ENCODE assay signal across 18 cellular contexts in the genomic region with DNA sequence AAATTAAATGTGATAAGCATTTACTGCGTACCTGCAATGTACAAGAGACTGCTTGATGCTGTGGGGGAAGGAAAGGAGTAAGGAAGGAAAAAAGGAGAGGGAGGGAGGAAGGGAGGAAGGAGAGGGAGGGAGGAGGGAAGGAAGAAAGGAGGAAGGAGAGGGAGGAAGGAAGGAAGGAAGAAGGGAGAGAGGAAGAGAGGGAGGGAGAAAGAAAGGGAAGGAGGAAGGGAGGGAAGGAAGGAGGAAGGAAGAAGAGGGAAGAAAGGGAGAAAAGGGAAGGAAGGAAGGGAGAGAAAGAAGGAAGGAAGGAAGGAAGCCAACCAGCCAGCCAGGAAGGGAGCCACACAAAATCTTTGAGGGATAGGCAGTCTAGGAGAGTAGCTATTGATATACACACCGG. TPM values are rescaled to one million over a fixed set of nuclear protein-coding genes. Genes with fewer than 3 reads are reported as not detected.
"Had no signal": no experiment of that assay in that cellular context is flagged by ENCODE, and none has a peak within 500 bp of the region (broad histone marks: within the 10 kb centered on the region; RNA-seq: fewer than 3 reads in every experiment).

No MANE protein-coding gene starts in this region.

- H3K4me1 Mint-ChIP-seq: activated T-helper 17 cell treated with anti-CD3 and anti-CD28 coated beads, Interleukin-2, amount 50 U/mL, for 72 hours had no signal

- H3K36me3 ChIP-seq: ascending aorta, breast epithelium, thoracic aorta had no signal

- H3K4me1 ChIP-seq: ascending aorta had no signal

- H3K27me3 ChIP-seq: ascending aorta, breast epithelium had no signal

- H3K27ac ChIP-seq: ascending aorta, breast epithelium, coronary artery, thoracic aorta had no signal

- ATAC-seq: activated CD4-positive, alpha-beta T cell treated with anti-CD3 and anti-CD28 coated beads for 36 hours; activated CD8-positive, alpha-beta memory T cell treated with anti-CD3 and anti-CD28 coated beads, Interleukin-2, amount 10 ng/mL, durations not matched to agents 7 days and 5 days; activated T-helper 17 cell treated with anti-CD3 and anti-CD28 coated beads, Interleukin-2, amount 50 U/mL, for 72 hours; left lobe of liver; stimulated activated naive CD8-positive, alpha-beta T cell treated with anti-CD3 and anti-CD28 coated beads, Interleukin-15, amount 100 ng/mL, for 72 hours; T-helper 17 cell had no signal

- H3K4me3 Mint-ChIP-seq: activated CD4-positive, alpha-beta memory T cell treated with anti-CD3 and anti-CD28 coated beads, Interleukin-2, amount 10 ng/mL, durations not matched to agents 7 days and 5 days; activated CD4-positive, alpha-beta T cell treated with anti-CD3 and anti-CD28 coated beads for 36 hours; activated CD8-positive, alpha-beta memory T cell treated with anti-CD3 and anti-CD28 coated beads, Interleukin-2, amount 10 ng/mL, durations not matched to agents 7 days and 5 days; activated T-helper 17 cell treated with anti-CD3 and anti-CD28 coated beads, Interleukin-2, amount 50 U/mL, for 72 hours; neural crest cell; stimulated activated naive CD8-positive, alpha-beta T cell treated with anti-CD3 and anti-CD28 coated beads, Interleukin-15, amount 100 ng/mL, for 72 hours; T-helper 17 cell had no signal

- H3K9me3 Mint-ChIP-seq: activated CD4-positive, alpha-beta memory T cell treated with anti-CD3 and anti-CD28 coated beads, Interleukin-2, amount 10 ng/mL, durations not matched to agents 7 days and 5 days; activated T-helper 17 cell treated with anti-CD3 and anti-CD28 coated beads, Interleukin-2, amount 50 U/mL, for 72 hours; neural crest cell; stimulated activated naive CD8-positive, alpha-beta T cell treated with anti-CD3 and anti-CD28 coated beads, Interleukin-15, amount 100 ng/mL, for 72 hours had no signal

- H3K9me3 ChIP-seq: ascending aorta, breast epithelium, thoracic aorta had no signal

- H3K27ac Mint-ChIP-seq: activated CD4-positive, alpha-beta memory T cell treated with anti-CD3 and anti-CD28 coated beads, Interleukin-2, amount 10 ng/mL, durations not matched to agents 7 days and 5 days; activated CD8-positive, alpha-beta memory T cell treated with anti-CD3 and anti-CD28 coated beads, Interleukin-2, amount 10 ng/mL, durations not matched to agents 7 days and 5 days; activated T-helper 17 cell treated with anti-CD3 and anti-CD28 coated beads, Interleukin-2, amount 50 U/mL, for 72 hours; T-helper 17 cell had no signal

- H3K4me3 ChIP-seq: ascending aorta, breast epithelium, coronary artery, thoracic aorta had no signal

- DNase-seq: activated CD4-positive, alpha-beta memory T cell treated with anti-CD3 and anti-CD28 coated beads, Interleukin-2, amount 10 ng/mL, durations not matched to agents 7 days and 5 days; activated CD4-positive, alpha-beta T cell treated with anti-CD3 and anti-CD28 coated beads for 36 hours; activated CD8-positive, alpha-beta memory T cell treated with anti-CD3 and anti-CD28 coated beads, Interleukin-2, amount 10 ng/mL, durations not matched to agents 7 days and 5 days; activated naive CD4-positive, alpha-beta T cell treated with Interleukin-2 at 50 U/mL for 16 hours; effector CD4-positive, alpha-beta T cell; midbrain; stimulated activated naive CD8-positive, alpha-beta T cell treated with anti-CD3 and anti-CD28 coated beads, Interleukin-15, amount 100 ng/mL, for 72 hours; T-helper 17 cell had no signal

- H3K27me3 Mint-ChIP-seq: activated CD4-positive, alpha-beta memory T cell treated with anti-CD3 and anti-CD28 coated beads, Interleukin-2, amount 10 ng/mL, durations not matched to agents 7 days and 5 days; activated CD4-positive, alpha-beta T cell treated with anti-CD3 and anti-CD28 coated beads for 36 hours; activated CD8-positive, alpha-beta memory T cell treated with anti-CD3 and anti-CD28 coated beads, Interleukin-2, amount 10 ng/mL, durations not matched to agents 7 days and 5 days; progenitor cell of endocrine pancreas; stimulated activated naive CD8-positive, alpha-beta T cell treated with anti-CD3 and anti-CD28 coated beads, Interleukin-15, amount 100 ng/mL, for 72 hours had no signal

RNA-seq across cellular contexts. Expression of a gene that starts 44.0 kb away (rescaled TPM):
- total RNA-seq: frontal cortex, left lobe of liver, lung microvascular endothelial cell, neural crest cell had no signal
